ENCODE assay signal across 18 cellular contexts in genomic region chr21:36540700-36541099, GRCh38.
DNase-seq lines count a peak whose midpoint lies in the region; ATAC-seq, FAIRE-seq and TF ChIP-seq lines count a peak whose summit lies in the region.
"Had no signal": no experiment of that assay in that cellular context is flagged by ENCODE, and none has a peak within 500 bp of the region (broad histone marks: within the 10 kb centered on the region; RNA-seq: fewer than 3 reads in every experiment).

No MANE protein-coding gene starts in this region.

- no peaks in the 10 kb centered on the region for H3K9me3 ChIP-seq in GM12878 (replicated peaks; ENCODE audit: control insufficient read depth, insufficient read depth, low read length)
- H3K9me3 ChIP-seq: BLaER1 treated with 17β-estradiol and CSF1 and Interleukin-3, amounts not matched to agents 10 nM and 100 nM had no signal

- SMC1A ChIA-PET in GM12878 (lab: Charles Lee; ENCODE audit: uncharacterized antibody, unreplicated experiment): interaction anchor here (1.5 to 3.3 kb wide), 7 partner anchors 22 to 38 kb away, joined by 3 to 39 read pairs (median 16); no protein-coding TSS in a partner anchor

- H3K4me3 ChIP-seq in GM12878: peak overlapping the region; percentile 72
- H3K4me3 ChIP-seq: BLaER1 treated with 17β-estradiol and CSF1 and Interleukin-3, amounts not matched to agents 10 nM and 100 nM; GM23338 had no signal

- no peaks in the 10 kb centered on the region for H3K27me3 ChIP-seq in GM12878 (replicated peaks in 1 of 2; ENCODE audit: control insufficient read depth in 2 of 2, insufficient read depth in 2 of 2, low read length in 1 of 2)

- TSS peak; percentile 91 for BruUV-seq in GM12878 (replicated peaks; lab: Mats Ljungman, UMichigan)

- peaks cover 28% of the 10 kb centered on the region for H3K4me1 ChIP-seq in GM12878 (ENCODE audit: control insufficient read depth, insufficient read depth, low read length)

- peak overlapping the region; percentile 85 for H3K4me2 ChIP-seq in GM12878 (ENCODE audit: control insufficient read depth, insufficient read depth)
- H3K4me2 ChIP-seq: BLaER1 treated with 17β-estradiol and CSF1 and Interleukin-3, amounts not matched to agents 10 nM and 100 nM; GM23338 had no signal

- POLR2A ChIA-PET in GM12878 (lab: Charles Lee): interaction anchor here (1.1 to 2.9 kb wide), 6 partner anchors 23 to 37 kb away, joined by 3 to 14 read pairs (median 6); no protein-coding TSS in a partner anchor

- no peak overlapping the region; the same call in 1 of the 2 replicates for H2AFZ ChIP-seq in GM12878 (ENCODE audit: control insufficient read depth, low read depth, low read length)
- H2AFZ ChIP-seq: GM23338 had no signal

- TF ChIP-seq POLR2A in GM12891 (IDR thresholded peaks at IDR 0.05; ENCODE audit: low read depth, low read length) (peak; percentile 77), GM12878 (IDR thresholded peaks at IDR 0.05; ENCODE audit: low read depth, low read length) (no peak)

- peaks cover 38% of the 10 kb centered on the region for H3K79me2 ChIP-seq in GM12878 (ENCODE audit: control insufficient read depth, insufficient read depth, low read length)

- peak; percentile 32 for ATAC-seq in GM12878
- no peak for ATAC-seq in HG02885 (IDR thresholded peaks at IDR 0.05; ENCODE audit: poor library complexity, unreplicated experiment)
- ATAC-seq in HG03460 (IDR thresholded peaks at IDR 0.05; ENCODE audit: unreplicated experiment): no peak
- ATAC-seq: CD8-positive, alpha-beta T cell; GM23338; HepG2 had no signal

- TF ChIP-seq CTCF in GM12878 (IDR thresholded peaks at IDR 0.05 in 2 of 3, conservative IDR thresholded peaks at IDR 0.05 in 1 of 3; ENCODE audit: control insufficient read depth in 2 of 3, extremely low read depth in 1 of 3, insufficient read depth in 1 of 3, low read depth in 3 of 3, low read length in 3 of 3): no peak

- peak overlapping the region; percentile 59 for H3K27ac ChIP-seq in GM12878 (ENCODE audit: control insufficient read depth, insufficient read depth)
- H3K27ac ChIP-seq: BLaER1 treated with 17β-estradiol and CSF1 and Interleukin-3, amounts not matched to agents 10 nM and 100 nM had no signal

- peak; percentile 7 for DNase-seq in activated CD8-positive, alpha-beta memory T cell treated with anti-CD3 and anti-CD28 coated beads, Interleukin-2, amount 50 U/mL, for 48 hours
- no peak for DNase-seq in activated CD8-positive, alpha-beta memory T cell treated with anti-CD3 and anti-CD28 coated beads, Interleukin-2, amount 50 U/mL, for 4 hours
- DNase-seq in GM12891 (ENCODE audit: insufficient read length, low spot score): no peak
- no peak for DNase-seq in GM12878 (ENCODE audit: low read depth, low spot score)
- no peak for DNase-seq in HuH-7.5 (ENCODE audit: low spot score)
- DNase-seq: 8988T; Calu3; CD8-positive, alpha-beta T cell; DMS79 treated with DMSO at 0.1 percent for 48 hours; GF-D8; HCEC 1CT; KG1 had no signal

- H4K20me1 ChIP-seq in GM12878 (ENCODE audit: control insufficient read depth, insufficient read depth): no peaks in the 10 kb centered on the region
- H4K20me1 ChIP-seq: BLaER1 treated with 17β-estradiol and CSF1 and Interleukin-3, amounts not matched to agents 10 nM and 100 nM had no signal

- RAD21 ChIA-PET in GM12878 (lab: Charles Lee; ENCODE audit: unreplicated experiment): interaction anchor here (1.9 to 3.3 kb wide), 4 partner anchors 22 to 33 kb away, joined by 4 to 58 read pairs (median 14); no protein-coding TSS in a partner anchor

- TF ChIP-seq EP300 in GM12878 (IDR thresholded peaks at IDR 0.05; ENCODE audit: borderline replicate concordance in 1 of 2, control insufficient read depth in 1 of 2, low read depth in 2 of 2, low read length in 2 of 2): no peak

- CTCF ChIA-PET in GM12878 (lab: Yijun Ruan, JAX): interaction anchor here (1.0 to 1.6 kb wide), 4 partner anchors 29 to 38 kb away, joined by 4 to 8 read pairs (median 4); no protein-coding TSS in a partner anchor

- no peak for TF ChIP-seq RAD21 in GM12878 (IDR thresholded peaks at IDR 0.05; ENCODE audit: insufficient read depth, low read depth, low read length)

- in situ Hi-C loops in GM12878 (cut with MboI): no loop called here

- H3K9ac ChIP-seq in GM12878 (ENCODE audit: control insufficient read depth, insufficient read depth, low read length): peak overlapping the region; percentile 84
- H3K9ac ChIP-seq: BLaER1 treated with 17β-estradiol and CSF1 and Interleukin-3, amounts not matched to agents 10 nM and 100 nM had no signal

- H3K36me3 ChIP-seq in GM12878 (ENCODE audit: control insufficient read depth in 2 of 2, insufficient read depth in 2 of 2, low read length in 1 of 2): 0 out of 4 replicates have a peak, but pooled peaks cover 0 to 3% of the 10 kb centered on the region in 2 experiments
- H3K36me3 ChIP-seq: BLaER1 treated with 17β-estradiol and CSF1 and Interleukin-3, amounts not matched to agents 10 nM and 100 nM had no signal

- peak; percentile 48 for FAIRE-seq in GM12891 (lab: Jason Lieb, UNC)
- peak; percentile 47 for FAIRE-seq in GM12878 (lab: Jason Lieb, UNC)
- FAIRE-seq: H54, HepG2 had no signal

- intact Hi-C loops in GM12878 (cut with micrococcal nuclease; ENCODE audit: unreplicated experiment): loop anchor here (5.0 kb wide), 1 partner anchor 47 kb away; no protein-coding TSS in a partner anchor

TF ChIP-seq in GM12891, 5 proteins besides CTCF, POLR2A, EP300 and RAD21:
- peak; percentile 8; the same call in 1 of the 2 replicates for TF ChIP-seq TAF1 (IDR thresholded peaks at IDR 0.05; ENCODE audit: low read depth, low read length)
- no peak for TF ChIP-seq POU2F2 (IDR thresholded peaks at IDR 0.05; ENCODE audit: low read depth, low read length)
- TF ChIP-seq POLR2AphosphoS5 (IDR thresholded peaks at IDR 0.05; ENCODE audit: low read depth, low read length): peak; percentile 74; the same call in 1 of the 2 replicates
- peak; percentile 51; the same call in 1 of the 2 replicates for TF ChIP-seq SPI1 (IDR thresholded peaks at IDR 0.05; ENCODE audit: low read depth, low read length)
- TF ChIP-seq PAX5 (IDR thresholded peaks at IDR 0.05; ENCODE audit: insufficient read depth, low read length, severe bottlenecking): no peak

TF ChIP-seq in GM12878, 131 proteins besides CTCF, POLR2A, EP300 and RAD21 (continues in another document):
- TF ChIP-seq PAX5 (IDR thresholded peaks at IDR 0.05; ENCODE audit: borderline replicate concordance, low read depth, low read length) (0 out of 2 replicates have a peak, but pooled peaks have one; percentile 13), FOXK2 (IDR thresholded peaks at IDR 0.05) (no peak), SREBF1 (IDR thresholded peaks at IDR 0.05; ENCODE audit: low read length) (no peak), KDM1A (IDR thresholded peaks at IDR 0.05; ENCODE audit: borderline replicate concordance) (no peak), MXI1 (IDR thresholded peaks at IDR 0.05; ENCODE audit: low read depth, low read length) (no peak), MTA2 (IDR thresholded peaks at IDR 0.05; ENCODE audit: low read depth) (no peak), BMI1 (IDR thresholded peaks at IDR 0.05; ENCODE audit: borderline replicate concordance) (0 out of 2 replicates have a peak, but pooled peaks have one; percentile 23), ZSCAN29 (IDR thresholded peaks at IDR 0.05) (no peak), ZBTB40 (IDR thresholded peaks at IDR 0.05; ENCODE audit: borderline replicate concordance) (no peak)
